Comparison of ENCODE assay signal across 8 cellular contexts in the genomic region with DNA sequence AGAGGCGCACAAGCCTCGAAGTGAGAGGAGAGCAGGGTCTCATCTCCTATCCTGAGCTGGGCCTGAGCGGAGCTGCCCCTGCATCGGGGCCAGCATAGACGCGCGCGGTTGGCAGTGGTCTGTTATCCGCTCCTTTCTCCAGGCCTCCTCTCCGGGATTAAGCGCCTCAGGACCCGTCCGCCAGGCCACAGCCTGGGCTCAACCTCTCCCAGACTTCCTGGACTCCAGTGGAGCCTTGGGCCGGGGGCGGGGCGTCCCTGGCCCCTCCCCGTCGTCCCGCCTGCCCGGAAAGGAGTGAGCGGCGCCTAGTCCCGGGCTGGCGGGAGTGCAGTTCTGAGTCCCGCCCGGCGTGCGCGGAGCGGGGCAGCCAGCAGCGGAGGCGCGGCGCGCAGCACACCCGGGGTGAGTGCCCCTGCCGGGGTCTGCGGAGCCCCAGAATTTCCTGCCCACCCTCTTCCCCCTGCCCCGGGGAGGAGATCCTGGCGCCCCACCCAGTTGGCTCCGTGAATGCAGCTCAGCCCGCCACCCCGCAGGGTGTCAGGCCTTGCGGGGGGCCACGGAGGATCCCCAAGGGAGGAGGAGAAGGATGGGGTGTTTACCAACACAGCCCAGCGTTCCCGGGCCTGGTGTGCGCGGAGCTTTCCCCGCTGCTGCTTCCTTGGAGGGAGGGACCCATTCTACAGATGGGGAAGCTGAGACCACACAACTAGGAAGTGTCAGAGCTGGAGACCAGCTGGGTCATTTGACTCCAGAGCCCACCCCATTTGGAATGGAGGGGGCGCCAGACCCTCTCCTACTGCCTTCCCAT. TPM values are rescaled to one million over a fixed set of nuclear protein-coding genes. Genes with fewer than 3 reads are reported as not detected.
A peak's percentile ranks its signal among the peaks of the same experiment; 100 is the strongest.
DNase-seq lines count a peak whose midpoint lies in the region; ATAC-seq and TF ChIP-seq lines count a peak whose summit lies in the region.

A gene with protein sequence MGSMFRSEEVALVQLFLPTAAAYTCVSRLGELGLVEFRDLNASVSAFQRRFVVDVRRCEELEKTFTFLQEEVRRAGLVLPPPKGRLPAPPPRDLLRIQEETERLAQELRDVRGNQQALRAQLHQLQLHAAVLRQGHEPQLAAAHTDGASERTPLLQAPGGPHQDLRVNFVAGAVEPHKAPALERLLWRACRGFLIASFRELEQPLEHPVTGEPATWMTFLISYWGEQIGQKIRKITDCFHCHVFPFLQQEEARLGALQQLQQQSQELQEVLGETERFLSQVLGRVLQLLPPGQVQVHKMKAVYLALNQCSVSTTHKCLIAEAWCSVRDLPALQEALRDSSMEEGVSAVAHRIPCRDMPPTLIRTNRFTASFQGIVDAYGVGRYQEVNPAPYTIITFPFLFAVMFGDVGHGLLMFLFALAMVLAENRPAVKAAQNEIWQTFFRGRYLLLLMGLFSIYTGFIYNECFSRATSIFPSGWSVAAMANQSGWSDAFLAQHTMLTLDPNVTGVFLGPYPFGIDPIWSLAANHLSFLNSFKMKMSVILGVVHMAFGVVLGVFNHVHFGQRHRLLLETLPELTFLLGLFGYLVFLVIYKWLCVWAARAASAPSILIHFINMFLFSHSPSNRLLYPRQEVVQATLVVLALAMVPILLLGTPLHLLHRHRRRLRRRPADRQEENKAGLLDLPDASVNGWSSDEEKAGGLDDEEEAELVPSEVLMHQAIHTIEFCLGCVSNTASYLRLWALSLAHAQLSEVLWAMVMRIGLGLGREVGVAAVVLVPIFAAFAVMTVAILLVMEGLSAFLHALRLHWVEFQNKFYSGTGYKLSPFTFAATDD (plus strand): TSS at position 308 of the 808 bp plus-strand sequence. CDS start 2,247 bp downstream, outside the sequence.

- intact Hi-C loops in OCI-LY7 (cut with micrococcal nuclease; ENCODE audit: unreplicated experiment), result loop anchor here (2.0 kb wide), 1 partner anchor 82 kb away; the partner anchor contains the start of gene CHKA

- H3K9ac ChIP-seq in stomach smooth muscle (ENCODE audit: low read length in 2 of 2), result peak within 1 kb of the TSS; percentile 92 to 93

- peak within 1 kb of the TSS; percentile 67 for H3K27ac ChIP-seq in C4-2B
- 0 out of 2 replicates have a peak within 1 kb of the TSS, but pooled peaks have one; percentile 50 for H3K27ac ChIP-seq in GM23338 (ENCODE audit: low read depth)
- H3K27ac ChIP-seq in OCI-LY7 (ENCODE audit: low read depth, low read length, poor library complexity, severe bottlenecking), result peak within 1 kb of the TSS; percentile 79
- peak within 1 kb of the TSS; percentile 86 for H3K27ac ChIP-seq in stomach smooth muscle (ENCODE audit: low read length)

- TF ChIP-seq CTCF in C4-2B (conservative IDR thresholded peaks at IDR 0.05) (no peak), GM23338 (conservative IDR thresholded peaks at IDR 0.05; ENCODE audit: low read depth in 2 of 2) (0 out of 4 replicates have a peak, but pooled peaks of 1 of the 2 experiments have one; percentile 15), OCI-LY7 (conservative IDR thresholded peaks at IDR 0.05; ENCODE audit: low read length) (no peak)

- H3K36me3 ChIP-seq in GM23338 (ENCODE audit: insufficient read depth) (peaks cover 5% of the 10 kb centered on the region; the same call in 1 of the 2 replicates), OCI-LY7 (ENCODE audit: insufficient read depth, low read length) (peaks cover 37% of the 10 kb centered on the region), stomach smooth muscle (ENCODE audit: control insufficient read depth in 2 of 2, insufficient read depth in 2 of 2, low read length in 2 of 2) (peaks cover 4 to 8% of the 10 kb centered on the region in 2 donors)

- H2AFZ ChIP-seq in GM23338, result peak within 1 kb of the TSS; percentile 86
- peak within 1 kb of the TSS; percentile 42 for H2AFZ ChIP-seq in OCI-LY7 (ENCODE audit: low read length)

- POLR2A ChIA-PET in OCI-LY7 (lab: Charles Lee), result interaction anchor here (0.5 to 1.2 kb wide), 5 partner anchors 9 to 558 kb away, joined by 3 to 5 read pairs (median 3); partner anchors contain the start of gene NDUFS8

- CTCF ChIA-PET in OCI-LY7 (lab: Charles Lee; ENCODE audit: unreplicated experiment), result interaction anchor here (0.5 kb wide), 1 partner anchor 29 kb away, joined by 5 read pairs; the partner anchor contains the start of gene ALDH3B1

- H3K79me2 ChIP-seq in GM23338 (replicated peaks; ENCODE audit: insufficient read depth), result no peaks in the 10 kb centered on the region
- H3K79me2 ChIP-seq in OCI-LY7 (ENCODE audit: insufficient read depth, low read depth, low read length), result peaks cover 21% of the 10 kb centered on the region; the same call in 1 of the 2 replicates

- no peaks in the 10 kb centered on the region for H3K9me3 Mint-ChIP-seq in GM23338
- H3K9me3 Mint-ChIP-seq in activated T-cell treated with anti-CD3 and anti-CD28 coated beads, Interleukin-2, amount 50 U/mL, for 72 hours, result no peaks in the 10 kb centered on the region

- H3K4me3 ChIP-seq in GM23338, result peak within 1 kb of the TSS; percentile 66
- H3K4me3 ChIP-seq in OCI-LY7 (ENCODE audit: low read depth, low read length, poor library complexity, severe bottlenecking), result peak within 1 kb of the TSS; percentile 79
- peak within 1 kb of the TSS; percentile 79 to 82 for H3K4me3 ChIP-seq in stomach smooth muscle (ENCODE audit: low read length in 2 of 2)

- ATAC-seq in GM23338, result peak; percentile 67
- peak; percentile 72 to 77 for ATAC-seq in activated T-cell treated with anti-CD3 and anti-CD28 coated beads, Interleukin-2, amount 50 U/mL, for 72 hours (replicated peaks in 1 of 2)

- H3K4me1 Mint-ChIP-seq in GM23338, result peaks cover 7% of the 10 kb centered on the region
- peaks cover 24% of the 10 kb centered on the region for H3K4me1 Mint-ChIP-seq in activated T-cell treated with anti-CD3 and anti-CD28 coated beads, Interleukin-2, amount 50 U/mL, for 72 hours (ENCODE audit: low read depth)

- H3K9me3 ChIP-seq in OCI-LY7 (ENCODE audit: low read length) (no peaks in the 10 kb centered on the region), stomach smooth muscle (ENCODE audit: control insufficient read depth in 2 of 2, low read length in 2 of 2) (no peaks in the 10 kb centered on the region)

- DNase-seq in GM23338 (ENCODE audit: low spot score), result peak; percentile 83
- peak; percentile 77 for DNase-seq in OCI-LY7 (ENCODE audit: low spot score)
- DNase-seq in activated T-cell treated with anti-CD3 and anti-CD28 coated beads, Interleukin-2, amount 50 U/mL, for 72 hours, result peak; percentile 69 to 75
- DNase-seq in fibroblast of gingiva (ENCODE audit: low read depth), result peak; percentile 83
- DNase-seq in myocyte (ENCODE audit: low read depth), result peak; percentile 72
- no peak for DNase-seq in OCI-M1 (lab: John Stamatoyannopoulos, UW)

- peak within 1 kb of the TSS; percentile 55 for H3K4me3 Mint-ChIP-seq in GM23338
- H3K4me3 Mint-ChIP-seq in activated T-cell treated with anti-CD3 and anti-CD28 coated beads, Interleukin-2, amount 50 U/mL, for 72 hours, result peak within 1 kb of the TSS; percentile 87 to 95

- peak within 1 kb of the TSS; percentile 90 for H3K4me2 ChIP-seq in GM23338
- H3K4me2 ChIP-seq in OCI-LY7 (ENCODE audit: low read length), result peak within 1 kb of the TSS; percentile 97

- H3K36me3 Mint-ChIP-seq in GM23338 (ENCODE audit: low read depth), result peaks cover 8% of the 10 kb centered on the region
- no peaks in the 10 kb centered on the region for H3K36me3 Mint-ChIP-seq in activated T-cell treated with anti-CD3 and anti-CD28 coated beads, Interleukin-2, amount 50 U/mL, for 72 hours (ENCODE audit: insufficient read depth in 2 of 2)

- peaks cover 10% of the 10 kb centered on the region; the same call in 1 of the 2 replicates for H3F3A ChIP-seq in GM23338 (replicated peaks; ENCODE audit: low read depth)

- H3K9me2 ChIP-seq in GM23338 (ENCODE audit: insufficient read depth) (no peaks in the 10 kb centered on the region), OCI-LY7 (ENCODE audit: insufficient read depth, low read length) (no peaks in the 10 kb centered on the region)

- H3K4me1 ChIP-seq in GM23338 (ENCODE audit: insufficient read depth) (peaks cover 18% of the 10 kb centered on the region), OCI-LY7 (ENCODE audit: insufficient read depth, low read length, poor library complexity, severe bottlenecking) (peaks cover 30% of the 10 kb centered on the region), stomach smooth muscle (ENCODE audit: control insufficient read depth, insufficient read depth, low read length) (peaks cover 52% of the 10 kb centered on the region)

- peaks cover 14% of the 10 kb centered on the region for H3K27me3 Mint-ChIP-seq in GM23338 (ENCODE audit: insufficient read depth, low read depth, poor library complexity)
- H3K27me3 Mint-ChIP-seq in activated T-cell treated with anti-CD3 and anti-CD28 coated beads, Interleukin-2, amount 50 U/mL, for 72 hours (ENCODE audit: low read depth), result no peaks in the 10 kb centered on the region

- peak within 1 kb of the TSS; percentile 52; the same call in 1 of the 2 replicates for H3K27ac Mint-ChIP-seq in GM23338
- peak within 1 kb of the TSS; percentile 94 for H3K27ac Mint-ChIP-seq in activated T-cell treated with anti-CD3 and anti-CD28 coated beads, Interleukin-2, amount 50 U/mL, for 72 hours

- H3K27me3 ChIP-seq in GM23338 (ENCODE audit: insufficient read depth), result no peaks in the 10 kb centered on the region
- no peaks in the 10 kb centered on the region for H3K27me3 ChIP-seq in stomach smooth muscle (ENCODE audit: control insufficient read depth in 1 of 2, insufficient read depth in 2 of 2, low read length in 2 of 2)

- H4K20me1 ChIP-seq in GM23338 (replicated peaks; ENCODE audit: insufficient read depth), result no peaks in the 10 kb centered on the region
- H4K20me1 ChIP-seq in OCI-LY7 (ENCODE audit: insufficient read depth, low read length), result no peaks in the 10 kb centered on the region

- no TSS peak for BruUV-seq in OCI-LY7 (replicated peaks; lab: Mats Ljungman, UMichigan)

TF ChIP-seq in GM23338, 12 proteins besides CTCF, POLR2A, EP300 and RAD21:
- TF ChIP-seq POLR2AphosphoS5 (IDR thresholded peaks at IDR 0.05; ENCODE audit: low read depth), result peak; percentile 62
- no peak for TF ChIP-seq EZH2 (IDR thresholded peaks at IDR 0.05; ENCODE audit: low read depth, unreplicated experiment)
- TF ChIP-seq ZNF114 (CRISPR knock-in tag; IDR thresholded peaks at IDR 0.05), result no peak
- TF ChIP-seq NANOG (IDR thresholded peaks at IDR 0.05; ENCODE audit: borderline replicate concordance), result no peak

RNA-seq across cellular contexts. Expression of the gene that starts here (rescaled TPM):
- 31.2 and 40.4 TPM in 2 replicates for total RNA-seq in GM23338 (2014; rRNA removed; shearing (Covaris generic))
- polyA plus RNA-seq in GM23338 (2016; fragmentation: Nextera tagmentation; extraction: Ambion mirVana), result 18.5 and 20.4 TPM in 2 replicates
- total RNA-seq in OCI-LY7 (2014; rRNA removed; shearing (Covaris generic)), result 148 and 199 TPM in 2 replicates
- total RNA-seq in OCI-LY7 (2022), result 201 and 204 TPM in 2 replicates
- 100 to 1,000 TPM; 141 to 146 TPM for total RNA-seq in activated T-cell treated with anti-CD3 and anti-CD28 coated beads, Interleukin-2, amount 50 U/mL, for 72 hours
- total RNA-seq in myocyte, result 25.8 and 33.1 TPM in 2 replicates
- 23.3 TPM for polyA plus RNA-seq in myocyte (2012)
